Comparison of ENCODE assay signal across 28 cellular contexts in genomic region chr10:48693206-48693605, GRCh38. TPM values are rescaled to one million over a fixed set of nuclear protein-coding genes. Genes with fewer than 3 reads are reported as not detected.
DNase-seq lines count a peak whose midpoint lies in the region; ATAC-seq, FAIRE-seq and TF ChIP-seq lines count a peak whose summit lies in the region.
"Had no signal": no experiment of that assay in that cellular context is flagged by ENCODE, and none has a peak within 500 bp of the region (broad histone marks: within the 10 kb centered on the region; RNA-seq: fewer than 3 reads in every experiment).

No MANE protein-coding gene starts in this region.

- H3K9me3 Mint-ChIP-seq in naive B cell (no peaks in the 10 kb centered on the region), type B pancreatic cell (no peaks in the 10 kb centered on the region), mesothelial cell of epicardium (no peaks in the 10 kb centered on the region)
- H3K9me3 Mint-ChIP-seq: CD4-positive, alpha-beta memory T cell had no signal

- no peak overlapping the region for H2BK15ac ChIP-seq in H1 (ENCODE audit: low read length)

- no peak for TF ChIP-seq RAD21 in H1 (IDR thresholded peaks at IDR 0.05 in 1 of 2, conservative IDR thresholded peaks at IDR 0.05 in 1 of 2; ENCODE audit: low read depth in 2 of 2, low read length in 2 of 2)

- H3K9me3 ChIP-seq in Karpas-422 (ENCODE audit: low read length) (no peaks in the 10 kb centered on the region), H1 (ENCODE audit: insufficient read depth in 2 of 2, low read depth in 1 of 2, low read length in 1 of 2) (no peaks in the 10 kb centered on the region), lower lobe of right lung (no peaks in the 10 kb centered on the region)
- H3K9me3 ChIP-seq: A549, SJCRH30 had no signal

- peak overlapping the region; percentile 60; the same call in 1 of the 2 replicates for H2BK12ac ChIP-seq in H1 (ENCODE audit: low read depth, low read length)

- H4K8ac ChIP-seq in H1 (ENCODE audit: extremely low read depth, insufficient read depth, low read length) = no peak overlapping the region

- H3K4me1 ChIP-seq in Karpas-422 (ENCODE audit: low read length) = peaks cover 100% of the 10 kb centered on the region
- peaks cover 0 to 5% (median 0%) of the 10 kb centered on the region in 4 experiments; a peak in 2 of 7 replicates for H3K4me1 ChIP-seq in H1 (replicated peaks in 1 of 4; ENCODE audit: control insufficient read depth in 3 of 4, insufficient read depth in 4 of 4, low read length in 3 of 4)
- H3K4me1 ChIP-seq in lower lobe of right lung = no peaks in the 10 kb centered on the region
- H3K4me1 ChIP-seq: A549, SJCRH30 had no signal

- H2BK120ac ChIP-seq in H1 (replicated peaks; ENCODE audit: low read depth, low read length) = no peak overlapping the region

- peak overlapping the region; percentile 9 to 98 (median 90) for H3K27ac Mint-ChIP-seq in naive B cell
- H3K27ac Mint-ChIP-seq in type B pancreatic cell = no peak overlapping the region
- H3K27ac Mint-ChIP-seq in mesothelial cell of epicardium = no peak overlapping the region
- H3K27ac Mint-ChIP-seq: CD4-positive, alpha-beta memory T cell had no signal

- no peak overlapping the region for H3K4ac ChIP-seq in H1 (replicated peaks; ENCODE audit: insufficient read length, low read depth, low read length)

- no peaks in the 10 kb centered on the region for H3K27me3 ChIP-seq in Karpas-422 (ENCODE audit: low read length)
- H3K27me3 ChIP-seq in H1 (replicated peaks in 1 of 4; ENCODE audit: control insufficient read depth in 3 of 4, extremely low read depth in 1 of 4, insufficient read depth in 3 of 4, low read length in 3 of 4) = no peaks in the 10 kb centered on the region; a peak in 1 of 7 replicates
- no peaks in the 10 kb centered on the region for H3K27me3 ChIP-seq in lower lobe of right lung (ENCODE audit: low read depth)
- H3K27me3 ChIP-seq: SJCRH30 had no signal

- H4K20me1 ChIP-seq in Karpas-422 (ENCODE audit: insufficient read depth, low read depth, low read length) (peaks cover 30% of the 10 kb centered on the region; the same call in 1 of the 2 replicates), H1 (replicated peaks in 1 of 2; ENCODE audit: control insufficient read depth in 1 of 2, insufficient read depth in 2 of 2, low read length in 2 of 2) (no peaks in the 10 kb centered on the region)

- H3K79me2 ChIP-seq in Karpas-422 (ENCODE audit: low read length) = peaks cover 100% of the 10 kb centered on the region
- H3K79me2 ChIP-seq in H1 (ENCODE audit: control insufficient read depth in 1 of 2, insufficient read depth in 2 of 2, low read length in 2 of 2) = no peaks in the 10 kb centered on the region

- H2BK5ac ChIP-seq in H1 (ENCODE audit: low read depth, low read length) = no peak overlapping the region

- H3K14ac ChIP-seq in H1 (ENCODE audit: insufficient read length) = no peak overlapping the region

- H3K56ac ChIP-seq in H1 (replicated peaks; ENCODE audit: insufficient read length, low read depth, low read length) = no peak overlapping the region

- H3K23me2 ChIP-seq in H1 (ENCODE audit: low read depth, low read length) = no peaks in the 10 kb centered on the region

- 83% methylated on average over 4 of the region's 4 CpGs; no CpG with 5 or more reads in 1 of the 2 experiments for WGBS in H1 (ENCODE audit: extremely low coverage in 1 of 2, insufficient coverage in 1 of 2, insufficient read length in 1 of 2, insufficient replicate concordance in 2 of 2, low coverage in 1 of 2, low lambda C conversion rate in 2 of 2, missing lambda C conversion rate in 1 of 2), 2 experiments

- H3K36me3 Mint-ChIP-seq in naive B cell (peaks cover 11 to 35% of the 10 kb centered on the region in 2 donors), type B pancreatic cell (no peaks in the 10 kb centered on the region), mesothelial cell of epicardium (no peaks in the 10 kb centered on the region)
- H3K36me3 Mint-ChIP-seq: CD4-positive, alpha-beta memory T cell had no signal

- no peak overlapping the region for H2BK20ac ChIP-seq in H1 (ENCODE audit: low read length)

- POLR2A ChIA-PET in H1 (lab: Charles Lee; ENCODE audit: partially characterized antibody) = interaction anchor here (0.6 kb wide), 1 partner anchor 161 kb away, joined by 3 read pairs; no protein-coding TSS in a partner anchor

- H2AK5ac ChIP-seq in H1 (ENCODE audit: low read depth, low read length) = no peak overlapping the region

- no peaks in the 10 kb centered on the region for H3K9me2 ChIP-seq in Karpas-422 (replicated peaks; ENCODE audit: insufficient read depth, low read length)

- H3K4me3 ChIP-seq in Karpas-422 (ENCODE audit: low read length) (peak overlapping the region; percentile 3; the same call in 1 of the 2 replicates), H1 (ENCODE audit: extremely low read depth in 1 of 4, insufficient read depth in 2 of 4, low read depth in 3 of 4, low read length in 4 of 4) (no peak overlapping the region), lower lobe of right lung (no peak overlapping the region)
- H3K4me3 ChIP-seq: A549, PC-9, SJCRH30 had no signal

- CTCF ChIA-PET in H1 (lab: Charles Lee; ENCODE audit: partially characterized antibody) = interaction anchor here (1.3 to 1.6 kb wide), 2 partner anchors 10 to 37 kb away, joined by 4 read pairs; no protein-coding TSS in a partner anchor

- no peak overlapping the region for H4K91ac ChIP-seq in H1 (replicated peaks; ENCODE audit: insufficient read length, low read length)

- H3K9ac ChIP-seq in Karpas-422 (ENCODE audit: low read length) = peak overlapping the region; percentile 39
- no peak overlapping the region for H3K9ac ChIP-seq in H1 (replicated peaks in 1 of 4; ENCODE audit: extremely low read depth in 1 of 4, low read depth in 3 of 4, low read length in 3 of 4)

- no peak overlapping the region for H3K23ac ChIP-seq in H1 (ENCODE audit: insufficient read length)

- peak overlapping the region; percentile 91 for H3K4me2 ChIP-seq in Karpas-422 (ENCODE audit: low read depth, low read length, poor library complexity, severe bottlenecking)
- no peak overlapping the region for H3K4me2 ChIP-seq in H1 (ENCODE audit: insufficient read depth in 1 of 2, low read depth in 2 of 2, low read length in 2 of 2)
- H3K4me2 ChIP-seq: A549, PC-9 had no signal

- H3K27ac ChIP-seq in Karpas-422 (ENCODE audit: low read length) (peak overlapping the region; percentile 78), H1 (ENCODE audit: low read depth, low read length) (peak overlapping the region; percentile 4; the same call in 1 of the 2 replicates), lower lobe of right lung (no peak overlapping the region)
- H3K27ac ChIP-seq: A549, HL-60, PC-9, SJCRH30 had no signal

- peaks cover 22% of the 10 kb centered on the region for H3K36me3 ChIP-seq in Karpas-422 (ENCODE audit: insufficient read depth, low read length)
- H3K36me3 ChIP-seq in H1 (ENCODE audit: control insufficient read depth in 2 of 4, insufficient read depth in 4 of 4, low read length in 3 of 4) = no peaks in the 10 kb centered on the region
- H3K36me3 ChIP-seq in lower lobe of right lung = no peaks in the 10 kb centered on the region
- H3K36me3 ChIP-seq: SJCRH30 had no signal

- no peak overlapping the region for H3K18ac ChIP-seq in H1 (ENCODE audit: extremely low read depth, low read length)

- TF ChIP-seq EP300 in H1 (IDR thresholded peaks at IDR 0.05; ENCODE audit: borderline replicate concordance in 1 of 2, low read depth in 2 of 2, low read length in 2 of 2) = no peak

- ATAC-seq in naive B cell (ENCODE audit: low read depth in 2 of 2) (no peak), HG02885 (IDR thresholded peaks at IDR 0.05; ENCODE audit: poor library complexity, unreplicated experiment) (no peak), lower lobe of right lung (no peak)
- ATAC-seq: A549, HCT116, Right ventricle myocardium inferior, SK-N-SH treated with all-trans-retinoic acid at 6 μM for 48 hours had no signal

- no peak for TF ChIP-seq POLR2A in H1 (IDR thresholded peaks at IDR 0.05; ENCODE audit: control extremely low read depth in 1 of 2, low read depth in 2 of 2, low read length in 2 of 2)

- no peaks in the 10 kb centered on the region for H3K79me1 ChIP-seq in H1 (ENCODE audit: low read depth, low read length)

- H3K4me1 Mint-ChIP-seq in naive B cell = peaks cover 86 to 90% (median 89%) of the 10 kb centered on the region in 3 donors
- no peaks in the 10 kb centered on the region for H3K4me1 Mint-ChIP-seq in type B pancreatic cell (ENCODE audit: unreplicated experiment)
- no peaks in the 10 kb centered on the region for H3K4me1 Mint-ChIP-seq in mesothelial cell of epicardium
- H3K4me1 Mint-ChIP-seq: CD4-positive, alpha-beta memory T cell had no signal

- DNase-seq in Karpas-422 (no peak), H1 (ENCODE audit: low read depth in 1 of 2, low spot score in 2 of 2) (no peak), naive B cell (no peak), type B pancreatic cell (ENCODE audit: extremely low spot score, unreplicated experiment) (peak; percentile 40), mesothelial cell of epicardium (ENCODE audit: low spot score in 2 of 2, unreplicated experiment in 2 of 2) (no peak), lower lobe of right lung (no peak)
- DNase-seq: AML-193; C1 segment of cervical spinal cord; CD4-positive, alpha-beta memory T cell; COR-L47; NCI-H1092; NCI-H1417 treated with DMSO at 0.1 percent for 48 hours; NCI-H1694 treated with DMSO at 0.1 percent for 48 hours; NCI-H2081; NCI-H2227 treated with DMSO at 0.1 percent for 48 hours; NCI-H526 treated with DMSO at 0.1 percent for 48 hours; PC-9; SJCRH30 had no signal

- intact Hi-C loops in lower lobe of right lung (cut with DNase I) = no loop called here

- TF ChIP-seq CTCF in H1 (IDR thresholded peaks at IDR 0.05; ENCODE audit: control extremely low read depth in 1 of 3, insufficient read depth in 1 of 3, low read depth in 1 of 3, low read length in 3 of 3) (no peak), type B pancreatic cell (conservative IDR thresholded peaks at IDR 0.05) (no peak), mesothelial cell of epicardium (IDR thresholded peaks at IDR 0.05; ENCODE audit: unreplicated experiment) (no peak), lower lobe of right lung (IDR thresholded peaks at IDR 0.05) (no peak)

- no peak overlapping the region for H2AFZ ChIP-seq in Karpas-422 (ENCODE audit: low read length)
- no peak overlapping the region for H2AFZ ChIP-seq in H1 (ENCODE audit: low read length)
- H2AFZ ChIP-seq: PC-9 had no signal

- no peak overlapping the region for H4K5ac ChIP-seq in H1 (ENCODE audit: insufficient read length, low read depth, low read length)

- no peak for FAIRE-seq in H1 (lab: Jason Lieb, UNC)
- FAIRE-seq: A549, G401.6 had no signal

- no peaks in the 10 kb centered on the region for H3K27me3 Mint-ChIP-seq in naive B cell
- peaks cover 29% of the 10 kb centered on the region for H3K27me3 Mint-ChIP-seq in type B pancreatic cell
- peaks cover 52% of the 10 kb centered on the region for H3K27me3 Mint-ChIP-seq in mesothelial cell of epicardium (ENCODE audit: low read depth)

- H3K4me3 Mint-ChIP-seq in naive B cell (peak overlapping the region in 4 of 8 donors; percentile 26 to 47 (median 36)), type B pancreatic cell (no peak overlapping the region), mesothelial cell of epicardium (no peak overlapping the region)
- H3K4me3 Mint-ChIP-seq: CD4-positive, alpha-beta memory T cell had no signal

RNA-seq across cellular contexts. Expression of gene WDFY4, which starts 8.5 kb away (rescaled TPM):
- 144 and 181 TPM in 2 replicates for total RNA-seq in Karpas-422 (2014; rRNA removed; shearing (Covaris generic); ENCODE audit: low replicate concordance)
- total RNA-seq in H1 (2021; fragmentation: NEBNext Ultra II Directional; extraction: Animal tissue kit (Norgen Biotek cat#: 25700)) = not detected in 2 replicates
- not detected in 2 replicates for polyA plus RNA-seq in H1 (2011; rRNA removed)
- polyA plus RNA-seq in H1 (2011; cell fraction: cytosol; rRNA removed) = 0.04 TPM
- polyA plus RNA-seq in H1 (2011; cell fraction: nucleus; rRNA removed) = not detected
- polyA plus RNA-seq in H1 (2012, experiment 1 of 2) = not detected in 4 replicates
- polyA plus RNA-seq in H1 (2012, experiment 2 of 2) = not detected
- not detected for polyA plus RNA-seq in H1 (2013, experiment 1 of 2)
- not detected for polyA plus RNA-seq in H1 (2013, experiment 2 of 2)
- not detected in 2 replicates for polyA minus RNA-seq in H1 (2011; rRNA and poly(A)+ RNA removed)
- polyA minus RNA-seq in H1 (2011; cell fraction: cytosol; rRNA and poly(A)+ RNA removed) = not detected
- polyA minus RNA-seq in H1 (2011; cell fraction: nucleus; rRNA and poly(A)+ RNA removed) = not detected
- polyA plus RNA-seq in naive B cell (ENCODE audit: low read depth in 6 of 6) = 10 to 100 TPM; 46.5 to 98.0 (median 80.0) TPM
- 0.05 TPM in 1 of 2 replicates, not detected in the other for total RNA-seq in type B pancreatic cell (ENCODE audit: low replicate concordance)
- total RNA-seq in mesothelial cell of epicardium = 2.6 to 4.3 TPM (median 3.3 TPM) in 3 replicates
- 44.4 TPM for total RNA-seq in lower lobe of right lung
- total RNA-seq: H4, NCI-H460, PC-9, RPMI7951, SJCRH30 had no signal
- polyA plus RNA-seq: A549 had no signal

Comparison
In these comparisons a context has a peak if more than half of its experiments do, and no peak if none do; other contexts are left out.
1. H3K27ac Mint-ChIP-seq: peak in naive B cell (6 of 6); none in type B pancreatic cell (single experiment) and mesothelial cell of epicardium (single experiment).